Comparison of ENCODE assay signal across 15 cellular contexts in the genomic region with DNA sequence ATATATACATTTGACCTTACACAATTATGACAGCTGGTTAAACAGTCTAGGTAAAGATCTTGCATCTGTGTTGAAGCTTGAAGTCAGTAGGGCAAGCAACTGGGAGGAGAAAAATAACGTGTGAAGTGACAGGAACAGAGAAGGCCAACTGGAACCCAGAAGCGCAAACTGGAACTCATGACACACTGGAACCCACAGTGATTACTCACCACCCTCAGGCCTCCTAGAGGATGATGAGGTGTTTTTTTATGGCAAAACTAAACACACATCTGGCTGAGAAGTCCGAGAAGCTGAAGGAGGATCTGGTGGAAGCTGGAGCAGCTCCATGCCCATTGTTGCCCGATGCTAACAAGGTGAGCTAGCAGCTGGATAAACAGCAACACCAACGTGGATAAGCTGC.
DNase-seq lines count a peak whose midpoint lies in the region; TF ChIP-seq lines count a peak whose summit lies in the region.
"Had no signal": no experiment of that assay in that cellular context is flagged by ENCODE, and none has a peak within 500 bp of the region (broad histone marks: within the 10 kb centered on the region; RNA-seq: fewer than 3 reads in every experiment).

No MANE protein-coding gene starts in this region.

- no peak overlapping the region for H3K4me3 ChIP-seq in fibroblast of pulmonary artery (replicated peaks; ENCODE audit: low read depth, low read length)

- no peak overlapping the region for H3K27ac ChIP-seq in RWPE1

- POLR2A ChIA-PET in RWPE1 (lab: Yijun Ruan, JAX; ENCODE audit: low non-redundant PET) = no interaction called here

- DNase-seq in AG08396 (ENCODE audit: low spot score) (peak; percentile 62), GM03348 (ENCODE audit: low spot score) (peak; percentile 67), RWPE1 (ENCODE audit: low spot score) (peak; percentile 24), fibroblast of pulmonary artery (ENCODE audit: low read depth) (peak; percentile 26), dermis blood vessel endothelial cell (no peak), DMS 273 (lab: John Stamatoyannopoulos, UW; ENCODE audit: unreplicated experiment) (no peak), NCI-H2171 (lab: John Stamatoyannopoulos, UW) (no peak), NCI-H2227 treated with DMSO at 0.1 percent for 48 hours (lab: John Stamatoyannopoulos, UW) (no peak)
- DNase-seq: activated CD4-positive, CD25-positive, alpha-beta regulatory T cell treated with anti-CD3 and anti-CD28 coated beads, Interleukin-2, amount 50 U/mL, for 72 hours; CD4-positive, CD25-positive, alpha-beta regulatory T cell; Kasumi-1; midbrain; NCI-H2107; posterior cingulate gyrus; stimulated activated CD4-positive, alpha-beta T cell treated with anti-CD3 and anti-CD28 coated beads, Interleukin-4, amount 100 ng/mL, for 4 hours had no signal

- no peak for TF ChIP-seq CTCF in RWPE1 (conservative IDR thresholded peaks at IDR 0.05; ENCODE audit: low read depth)
- no peak for TF ChIP-seq CTCF in fibroblast of pulmonary artery (IDR thresholded peaks at IDR 0.05; ENCODE audit: low read length, missing control alignments)

- CTCF ChIA-PET in RWPE1 (lab: Yijun Ruan, JAX) = interaction anchor here (0.6 kb wide), 2 partner anchors 90 to 149 kb away, joined by 3 to 4 read pairs; no protein-coding TSS in a partner anchor

Comparison
In these comparisons a context has a peak if more than half of its experiments do, and no peak if none do; other contexts are left out.
1. DNase-seq: peak in AG08396 (single experiment), GM03348 (single experiment), RWPE1 (single experiment) and fibroblast of pulmonary artery (single experiment); none in dermis blood vessel endothelial cell (single experiment), DMS 273 (single experiment), NCI-H2171 (single experiment) and NCI-H2227 treated with DMSO at 0.1 percent for 48 hours (single experiment).